Comparison of ENCODE assay signal across 7 cellular contexts in the genomic region with DNA sequence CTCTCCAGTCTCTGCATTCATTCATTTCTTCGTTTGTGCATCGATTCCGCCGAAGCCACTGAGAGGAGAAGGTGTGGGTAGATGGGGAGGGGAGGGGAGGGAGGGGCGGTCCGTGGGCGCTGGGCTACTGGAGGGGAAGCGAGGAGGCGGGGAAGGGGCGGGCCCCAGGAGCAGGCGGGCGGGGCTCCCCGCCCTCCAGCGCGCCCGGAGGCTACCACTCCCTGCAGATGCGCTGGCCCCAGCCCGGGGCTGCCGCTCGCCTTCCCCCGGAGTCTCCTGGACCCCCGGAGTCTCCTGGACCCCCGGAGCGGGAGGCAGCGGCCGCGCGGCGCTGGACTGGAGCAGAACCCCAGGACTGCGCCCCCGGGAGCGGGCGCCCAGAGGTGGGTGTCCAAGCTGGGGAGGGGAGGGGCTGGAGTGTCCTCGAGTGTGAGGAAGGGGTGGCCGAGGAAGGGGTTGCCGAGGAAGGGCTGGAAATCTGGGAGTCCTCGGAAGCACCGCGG.
DNase-seq lines count a peak whose midpoint lies in the region; ATAC-seq lines count a peak whose summit lies in the region.

No MANE protein-coding gene starts in this region.

- DNase-seq in NCI-H2029 treated with DMSO at 0.1 percent for 48 hours (lab: John Stamatoyannopoulos, UW) (peak; percentile 29), cerebellum (ENCODE audit: low spot score) (peak; percentile 24), left lobe of liver (ENCODE audit: low spot score) (peak; percentile 59)
- peak; percentile 70 to 76 for DNase-seq in stimulated activated CD4-positive, alpha-beta T cell treated with anti-CD3 and anti-CD28 coated beads, Interleukin-2, amount 100 ng/mL, for 48 hours

- peak; percentile 42 for ATAC-seq in GM18517 (IDR thresholded peaks at IDR 0.05; ENCODE audit: unreplicated experiment)
- peak; percentile 61 for ATAC-seq in HG02840 (IDR thresholded peaks at IDR 0.05; ENCODE audit: low FRiP score, unreplicated experiment)
- peak; percentile 84 to 86 for ATAC-seq in activated CD4-positive, CD25-positive, alpha-beta regulatory T cell treated with anti-CD3 and anti-CD28 coated beads, Interleukin-2, amount 50 U/mL, for 24 hours
- ATAC-seq in left lobe of liver: peak; percentile 85

Comparison
In these comparisons a context has a peak if more than half of its experiments do, and no peak if none do; other contexts are left out.
1. Peak in every context shown above with its lines: DNase-seq and ATAC-seq.